ENCODE assay signal across 15 cellular contexts in genomic region chr3:164250923-164251322, GRCh38.
DNase-seq lines count a peak whose midpoint lies in the region; ATAC-seq and TF ChIP-seq lines count a peak whose summit lies in the region.
"Had no signal": no experiment of that assay in that cellular context is flagged by ENCODE, and none has a peak within 500 bp of the region (broad histone marks: within the 10 kb centered on the region; RNA-seq: fewer than 3 reads in every experiment).

No MANE protein-coding gene starts in this region.

- peaks cover 0 to 15% of the 10 kb centered on the region in 2 donors for H3K9me3 Mint-ChIP-seq in effector memory CD8-positive, alpha-beta T cell

- no peak overlapping the region for H3K4me3 ChIP-seq in mucosa of descending colon
- H3K4me3 ChIP-seq: GM23248 had no signal

- DNase-seq in NCI-H446 treated with DMSO at 0.1 percent for 48 hours (lab: John Stamatoyannopoulos, UW), result peak; percentile 26
- DNase-seq in NCI-H446 (lab: John Stamatoyannopoulos, UW), result no peak
- DNase-seq in NAMALWA (ENCODE audit: low spot score), result peak; percentile 2
- no peak for DNase-seq in mucosa of descending colon
- DNase-seq in SK-N-DZ (ENCODE audit: low spot score), result no peak
- no peak for DNase-seq in effector memory CD8-positive, alpha-beta T cell
- DNase-seq: C1 segment of cervical spinal cord; Calu3; CD4-positive, alpha-beta T cell; DMS 273 treated with DMSO at 0.1 percent for 48 hours; DMS79 treated with DMSO at 0.1 percent for 48 hours; EL; GM23248 had no signal

- TF ChIP-seq CTCF in VCaP (conservative IDR thresholded peaks at IDR 0.05), result peak; percentile 18; the same call in 1 of the 2 replicates
- TF ChIP-seq CTCF in mucosa of descending colon (IDR thresholded peaks at IDR 0.05), result no peak

- ATAC-seq in mucosa of descending colon, result no peak
- no peak for ATAC-seq in effector memory CD8-positive, alpha-beta T cell (replicated peaks)

- no peak overlapping the region for H3K27ac ChIP-seq in VCaP
- H3K27ac ChIP-seq: GM23248 had no signal

- no peaks in the 10 kb centered on the region for H3K4me1 Mint-ChIP-seq in effector memory CD8-positive, alpha-beta T cell (ENCODE audit: low read depth in 2 of 2)
- H3K4me1 Mint-ChIP-seq: B cell had no signal

- no peaks in the 10 kb centered on the region for H3K9me3 ChIP-seq in mucosa of descending colon

- no peaks in the 10 kb centered on the region for H3K36me3 Mint-ChIP-seq in effector memory CD8-positive, alpha-beta T cell (ENCODE audit: insufficient read depth)

- H3K27me3 Mint-ChIP-seq in effector memory CD8-positive, alpha-beta T cell, result no peaks in the 10 kb centered on the region
- H3K27me3 Mint-ChIP-seq: B cell; CD4-positive, alpha-beta T cell had no signal

- intact Hi-C loops in mucosa of descending colon (cut with DNase I, micrococcal nuclease), result no loop called here

- H3K27ac Mint-ChIP-seq in effector memory CD8-positive, alpha-beta T cell, result no peak overlapping the region
- H3K27ac Mint-ChIP-seq: B cell; CD4-positive, alpha-beta T cell had no signal

- H3K36me3 ChIP-seq in mucosa of descending colon (ENCODE audit: low read depth), result no peaks in the 10 kb centered on the region

- no peaks in the 10 kb centered on the region for H3K4me1 ChIP-seq in mucosa of descending colon (ENCODE audit: low read depth)

- no peak overlapping the region for H3K4me3 Mint-ChIP-seq in effector memory CD8-positive, alpha-beta T cell
- H3K4me3 Mint-ChIP-seq: B cell; CD4-positive, alpha-beta T cell had no signal

Comparison
In these comparisons a context has a peak if more than half of its experiments do, and no peak if none do; other contexts are left out.
1. DNase-seq: peak in NCI-H446 treated with DMSO at 0.1 percent for 48 hours (single experiment) and NAMALWA (single experiment); none in NCI-H446 (0 of 2), mucosa of descending colon (0 of 3), SK-N-DZ (single experiment) and effector memory CD8-positive, alpha-beta T cell (0 of 3).